Comparison of ENCODE assay signal across 8 cellular contexts in genomic region chr5:170306381-170306790, GRCh38. TPM values are rescaled to one million over a fixed set of nuclear protein-coding genes. Genes with fewer than 3 reads are reported as not detected.
A peak's percentile ranks its signal among the peaks of the same experiment; 100 is the strongest.
DNase-seq lines count a peak whose midpoint lies in the region; ATAC-seq, FAIRE-seq and TF ChIP-seq lines count a peak whose summit lies in the region.

No MANE protein-coding gene starts in this region.

- TF ChIP-seq CTCF in coronary artery (IDR thresholded peaks at IDR 0.05) = no peak

- FAIRE-seq in urothelium cell line (lab: Jason Lieb, UNC) = no peak

- H3K4me3 ChIP-seq in coronary artery = no peak overlapping the region

- H3K27ac ChIP-seq in coronary artery = peak overlapping the region in 1 of 2 donors; percentile 33

- ATAC-seq in GM19043 (IDR thresholded peaks at IDR 0.05; ENCODE audit: low read depth, unreplicated experiment) (peak; percentile 65), HG03575 (IDR thresholded peaks at IDR 0.05; ENCODE audit: extremely low read depth, insufficient number of reproducible peaks, low FRiP score, unreplicated experiment) (peak; percentile 65)

- DNase-seq in AG08395 (ENCODE audit: low spot score) = peak; percentile 71
- peak; percentile 27 for DNase-seq in dermis blood vessel endothelial cell
- peak; percentile 27 for DNase-seq in urothelium cell line (ENCODE audit: low spot score)
- no peak for DNase-seq in central memory CD4-positive, alpha-beta T cell
- DNase-seq in NCI-H2107 (lab: John Stamatoyannopoulos, UW) = no peak
- no peak for DNase-seq in coronary artery (ENCODE audit: low spot score)

RNA-seq across cellular contexts. Expression of gene LCP2, which starts 8.8 kb away (rescaled TPM):
- total RNA-seq in dermis blood vessel endothelial cell = 2.4 TPM in 1 of 2 replicates, not detected in the other

Comparison
In these comparisons a context has a peak if more than half of its experiments do, and no peak if none do; other contexts are left out.
1. DNase-seq: peak in AG08395 (single experiment), dermis blood vessel endothelial cell (single experiment) and urothelium cell line (single experiment); none in central memory CD4-positive, alpha-beta T cell (single experiment), NCI-H2107 (single experiment) and coronary artery (single experiment).